ENCODE assay signal across 20 cellular contexts in the genomic region with DNA sequence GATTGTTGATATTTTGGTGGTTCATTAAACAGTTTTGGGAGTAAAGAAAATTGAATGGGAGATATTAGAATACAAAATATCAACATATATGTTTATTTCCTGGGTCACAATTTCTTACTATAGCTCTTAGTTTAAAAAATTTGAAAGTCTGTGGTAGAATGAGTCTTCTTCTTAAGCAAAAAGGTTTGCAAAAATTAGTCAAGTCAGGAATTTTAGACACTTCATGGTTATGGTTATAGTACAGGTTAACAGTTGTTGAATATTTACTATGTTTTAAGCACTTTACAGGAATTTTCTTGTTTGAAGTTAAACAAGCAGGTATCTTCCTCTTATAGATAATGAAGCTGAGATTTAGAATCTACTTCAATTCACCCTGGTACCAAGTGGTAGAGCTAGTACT.
"Had no signal": no experiment of that assay in that cellular context is flagged by ENCODE, and none has a peak within 500 bp of the region (broad histone marks: within the 10 kb centered on the region; RNA-seq: fewer than 3 reads in every experiment).

No MANE protein-coding gene starts in this region.

- H3K27me3 Mint-ChIP-seq: stimulated activated memory B cell treated with anti-CD40 and anti-IgM and Interleukin-4, amounts not matched to agents 10 μg/mL and 1 μg/mL and 100 μg/mL, for 72 hours had no signal

- DNase-seq: effector memory CD4-positive, alpha-beta T cell; gastrocnemius medialis; heart right ventricle; hypothalamus; islet precursor cell; mammary epithelial cell; nephron progenitor cell; psoas muscle; retina; spleen; stimulated activated CD4-positive, alpha-beta T cell treated with anti-CD3 and anti-CD28 coated beads, Interleukin-15, amount 100 ng/mL, for 24 hours; stimulated activated CD4-positive, alpha-beta T cell treated with anti-CD3 and anti-CD28 coated beads, Interleukin-1b, Interleukin-23, amount 100 ng/mL, for 48 hours; stimulated activated CD4-positive, alpha-beta T cell treated with anti-CD3 and anti-CD28 coated beads, Interleukin-4, amount 100 ng/mL, for 24 hours; stomach; substantia nigra; transverse colon had no signal

- H3K27ac Mint-ChIP-seq: mesothelial cell of epicardium; nephron progenitor cell; stimulated activated memory B cell treated with anti-CD40 and anti-IgM and Interleukin-4, amounts not matched to agents 10 μg/mL and 1 μg/mL and 100 μg/mL, for 72 hours had no signal

- H3K4me1 Mint-ChIP-seq: mesothelial cell of epicardium, nephron progenitor cell had no signal

- H3K9me3 Mint-ChIP-seq: nephron progenitor cell had no signal

- ATAC-seq: gastrocnemius medialis; heart right ventricle; left lobe of liver; psoas muscle; sciatic nerve; stimulated activated memory B cell treated with anti-CD40 and anti-IgM and Interleukin-4, amounts not matched to agents 10 μg/mL and 1 μg/mL and 100 μg/mL, for 72 hours had no signal

- H3K4me3 Mint-ChIP-seq: mesothelial cell of epicardium; nephron progenitor cell; stimulated activated memory B cell treated with anti-CD40 and anti-IgM and Interleukin-4, amounts not matched to agents 10 μg/mL and 1 μg/mL and 100 μg/mL, for 72 hours had no signal
